Comparison of ENCODE assay signal across 8 cellular contexts in the genomic region with DNA sequence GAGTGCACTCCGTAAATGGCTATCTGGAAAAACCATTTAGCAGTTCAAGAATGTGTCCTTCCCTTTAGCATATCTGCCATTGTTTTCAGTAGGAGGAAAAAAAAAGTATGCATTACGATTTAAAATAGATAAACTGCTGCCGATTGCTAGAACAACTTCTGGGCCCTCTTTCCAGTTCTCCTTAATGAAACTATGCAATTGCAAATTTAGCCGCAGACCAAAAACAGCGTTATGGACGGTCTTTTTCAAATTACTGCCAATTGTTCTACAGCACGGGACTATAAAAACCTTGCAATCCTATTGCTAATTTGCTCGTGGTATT. TPM values are rescaled to one million over a fixed set of nuclear protein-coding genes. Genes with fewer than 3 reads are reported as not detected.
DNase-seq lines count a peak whose midpoint lies in the region; ATAC-seq and TF ChIP-seq lines count a peak whose summit lies in the region.

No MANE protein-coding gene starts in this region.

- no peaks in the 10 kb centered on the region for H3K9me2 ChIP-seq in DOHH2 (replicated peaks; ENCODE audit: control insufficient read depth, low read length)

- ATAC-seq in HG02970 (IDR thresholded peaks at IDR 0.05; ENCODE audit: low FRiP score, unreplicated experiment) (no peak), GM21526 (IDR thresholded peaks at IDR 0.05; ENCODE audit: low FRiP score, unreplicated experiment) (no peak)

- H3K4me3 ChIP-seq in DOHH2 (ENCODE audit: low read length) (peak overlapping the region; percentile 94), SJCRH30 (peak overlapping the region; percentile 73), esophagus muscularis mucosa (peak overlapping the region; percentile 66 to 91 (median 78)), prostate gland (peak overlapping the region; percentile 65 to 70)

- no peaks in the 10 kb centered on the region for H3K27me3 ChIP-seq in DOHH2 (ENCODE audit: control insufficient read depth, low read length)
- no peaks in the 10 kb centered on the region for H3K27me3 ChIP-seq in SJCRH30
- H3K27me3 ChIP-seq in esophagus muscularis mucosa: no peaks in the 10 kb centered on the region
- no peaks in the 10 kb centered on the region for H3K27me3 ChIP-seq in prostate gland (replicated peaks; ENCODE audit: insufficient read depth)

- TF ChIP-seq EP300 in esophagus muscularis mucosa (IDR thresholded peaks at IDR 0.05): no peak

- DNase-seq in SJCRH30: no peak
- no peak for DNase-seq in esophagus muscularis mucosa (ENCODE audit: extremely low spot score)
- no peak for DNase-seq in prostate gland (ENCODE audit: low spot score)
- no peak for DNase-seq in NCI-H2227 (lab: John Stamatoyannopoulos, UW; ENCODE audit: unreplicated experiment)
- DNase-seq in central memory CD4-positive, alpha-beta T cell: no peak

- TF ChIP-seq POLR2A in esophagus muscularis mucosa (IDR thresholded peaks at IDR 0.05; ENCODE audit: low read depth) (no peak), prostate gland (IDR thresholded peaks at IDR 0.05) (no peak)

- H3K36me3 ChIP-seq in DOHH2 (ENCODE audit: control insufficient read depth, low read length) (peaks cover 32% of the 10 kb centered on the region), SJCRH30 (no peaks in the 10 kb centered on the region), esophagus muscularis mucosa (no peaks in the 10 kb centered on the region), prostate gland (no peaks in the 10 kb centered on the region)

- TF ChIP-seq CTCF in DOHH2 (IDR thresholded peaks at IDR 0.05; ENCODE audit: low read depth, low read length, poor library complexity, severe bottlenecking): no peak
- peak in 2 of 3 experiments; percentile 8 to 11 for TF ChIP-seq CTCF in esophagus muscularis mucosa (IDR thresholded peaks at IDR 0.05)
- TF ChIP-seq CTCF in prostate gland (IDR thresholded peaks at IDR 0.05): peak in 1 of 4 experiments; percentile 14

- H3K4me1 ChIP-seq in DOHH2 (ENCODE audit: control insufficient read depth, low read length): peaks cover 18% of the 10 kb centered on the region
- peaks cover 10% of the 10 kb centered on the region for H3K4me1 ChIP-seq in SJCRH30
- H3K4me1 ChIP-seq in esophagus muscularis mucosa: peaks cover 8 to 25% (median 24%) of the 10 kb centered on the region in 4 donors
- no peaks in the 10 kb centered on the region for H3K4me1 ChIP-seq in prostate gland (replicated peaks)

- WGBS in esophagus muscularis mucosa: 2% methylated on average over 8 of the region's 8 CpGs
- under 1% methylated on average over 8 of the region's 8 CpGs for WGBS in prostate gland

- H4K20me1 ChIP-seq in DOHH2 (ENCODE audit: control insufficient read depth, insufficient read depth, low read depth, low read length): peaks cover 6% of the 10 kb centered on the region; the same call in 1 of the 2 replicates

- intact Hi-C loops in esophagus muscularis mucosa (cut with DNase I) (loop anchor here (5.0 to 10.0 kb wide), 3 partner anchors 76 to 308 kb away; a partner anchor contains a TSS), prostate gland (cut with DNase I) (loop anchor here (5.0 kb wide), 4 partner anchors 71 to 471 kb away; no protein-coding TSS in a partner anchor)

- H3K9me3 ChIP-seq in DOHH2 (ENCODE audit: control insufficient read depth, insufficient read depth, low read length) (no peaks in the 10 kb centered on the region), SJCRH30 (replicated peaks) (no peaks in the 10 kb centered on the region), esophagus muscularis mucosa (no peaks in the 10 kb centered on the region), prostate gland (no peaks in the 10 kb centered on the region)

- H3F3A ChIP-seq in DOHH2 (ENCODE audit: control insufficient read depth, insufficient read depth): peaks cover 6% of the 10 kb centered on the region; the same call in 1 of the 2 replicates

- peaks cover 40% of the 10 kb centered on the region for H3K79me2 ChIP-seq in DOHH2 (ENCODE audit: control insufficient read depth, low read length)

- H3K4me2 ChIP-seq in DOHH2 (ENCODE audit: low read length): peak overlapping the region; percentile 90

- H3K27ac ChIP-seq in DOHH2 (ENCODE audit: low read depth, low read length) (peak overlapping the region; percentile 98), SJCRH30 (peak overlapping the region; percentile 86), esophagus muscularis mucosa (replicated peaks in 1 of 4) (peak overlapping the region; percentile 96 to 99 (median 98)), prostate gland (peak overlapping the region; percentile 96 to 99)

RNA-seq across cellular contexts. Expression of a gene that starts 1.3 kb away (rescaled TPM):
- 35.4 and 36.4 TPM in 2 replicates for total RNA-seq in SJCRH30 (2014; rRNA removed; shearing (Covaris generic))
- total RNA-seq in esophagus muscularis mucosa (10 to 100 TPM; 48.2 to 66.2 (median 51.2) TPM), prostate gland (10 to 100 TPM; 48.7 to 88.8 TPM)
